27 cellular contexts compared by ENCODE assay signal in the genomic region with DNA sequence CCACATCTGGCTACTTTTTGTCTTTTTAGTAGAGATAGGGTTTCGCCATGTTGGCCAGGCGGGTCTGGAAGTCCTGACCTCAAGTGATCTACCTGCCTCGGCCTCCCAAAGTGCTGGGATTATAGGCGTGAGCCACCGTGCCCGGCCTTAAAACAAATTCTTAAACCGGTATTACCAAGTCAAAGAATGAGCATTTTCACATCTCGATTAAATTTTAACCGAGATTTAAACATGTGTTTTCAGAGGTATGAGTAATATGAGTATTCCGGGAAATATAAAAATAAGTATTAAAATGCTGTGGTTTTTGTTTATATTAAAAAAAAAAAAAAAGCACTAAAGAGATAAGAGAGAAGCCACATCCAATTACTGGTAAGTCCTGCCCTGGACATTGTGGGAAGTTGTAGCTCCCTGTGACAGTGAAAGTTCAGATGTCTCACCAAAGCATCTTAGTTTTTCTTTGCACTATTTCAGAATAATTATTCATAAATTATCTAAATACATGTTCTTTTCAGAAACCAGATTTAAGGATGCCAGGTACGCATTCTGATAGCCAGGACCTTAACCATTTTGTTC. TPM values are rescaled to one million over a fixed set of nuclear protein-coding genes. Genes with fewer than 3 reads are reported as not detected.
A peak's percentile ranks its signal among the peaks of the same experiment; 100 is the strongest.
DNase-seq lines count a peak whose midpoint lies in the region; ATAC-seq and TF ChIP-seq lines count a peak whose summit lies in the region.
"Had no signal": no experiment of that assay in that cellular context is flagged by ENCODE, and none has a peak within 500 bp of the region (broad histone marks: within the 10 kb centered on the region; RNA-seq: fewer than 3 reads in every experiment).

No MANE protein-coding gene starts in this region.

- H3K4me3 ChIP-seq in osteoblast (ENCODE audit: insufficient read depth, low read length) (no peak overlapping the region), thyroid gland (replicated peaks in 1 of 3) (no peak overlapping the region)
- H3K4me3 ChIP-seq: ovary, spleen, thoracic aorta had no signal

- H3K9me3 ChIP-seq in osteoblast (ENCODE audit: low read depth, low read length) = no peaks in the 10 kb centered on the region
- no peaks in the 10 kb centered on the region for H3K9me3 ChIP-seq in thyroid gland
- H3K9me3 ChIP-seq: ovary, spleen, thoracic aorta had no signal

- WGBS in thyroid gland, 2 donors = 98% methylated on average over 11 of the region's 11 CpGs

- TF ChIP-seq CTCF in osteoblast (IDR thresholded peaks at IDR 0.05; ENCODE audit: extremely low read depth, low read depth, low read length) (no peak), thyroid gland (IDR thresholded peaks at IDR 0.05) (no peak)

- no peak overlapping the region for H2AFZ ChIP-seq in osteoblast (ENCODE audit: low read length)

- ATAC-seq in GM19372 (IDR thresholded peaks at IDR 0.05; ENCODE audit: low read depth, unreplicated experiment) (peak; percentile 41), HG02759 (IDR thresholded peaks at IDR 0.05; ENCODE audit: unreplicated experiment) (peak; percentile 45), HG03571 (IDR thresholded peaks at IDR 0.05; ENCODE audit: unreplicated experiment) (peak; percentile 49)
- ATAC-seq in activated T-cell treated with anti-CD3 and anti-CD28 coated beads, Interleukin-2, amount 50 U/mL, for 72 hours (replicated peaks in 1 of 2) = no peak
- ATAC-seq: CD8-positive, alpha-beta T cell; left lobe of liver; natural killer cell treated with Interleukin-12 subunit alpha and Interleukin-12 subunit beta and Interleukin-15 and Interleukin-18, amount 100 ng/mL, for 72 hours; Right ventricle myocardium inferior had no signal

- DNase-seq in osteoblast (ENCODE audit: insufficient read length, low spot score, missing footprints) (no peak), middle frontal gyrus (ENCODE audit: extremely low spot score, low spot score) (no peak), ACHN (no peak), thyroid gland (no peak)
- no peak for DNase-seq in activated T-cell treated with anti-CD3 and anti-CD28 coated beads, Interleukin-2, amount 50 U/mL, for 72 hours
- DNase-seq: activated CD4-positive, alpha-beta T cell treated with anti-CD3 and anti-CD28 coated beads for 1 hour; activated naive CD4-positive, alpha-beta T cell treated with anti-CD3 and anti-CD28 coated beads for 36 hours; activated T-cell treated with anti-CD3 and anti-CD28 coated beads, Interleukin-2, amount 50 U/mL, for 24 hours; amygdala; CD8-positive, alpha-beta T cell; cortex of kidney; H7; head of caudate nucleus; KBM-7; NCI-H526 treated with DMSO at 0.1 percent for 48 hours; ovary; spleen; stimulated activated CD4-positive, alpha-beta T cell treated with anti-CD3 and anti-CD28 coated beads, Interleukin-4, amount 100 ng/mL, for 1 hour; stimulated activated naive CD4-positive, alpha-beta T cell treated with Interleukin-2 at 50 U/mL for 16 hours had no signal

- H3K27me3 ChIP-seq in osteoblast (ENCODE audit: insufficient read depth, low read length) = no peaks in the 10 kb centered on the region
- H3K27me3 ChIP-seq in thyroid gland = no peaks in the 10 kb centered on the region
- H3K27me3 ChIP-seq: ovary, spleen had no signal

- no peak overlapping the region for H3K4me3 Mint-ChIP-seq in activated T-cell treated with anti-CD3 and anti-CD28 coated beads, Interleukin-2, amount 50 U/mL, for 72 hours
- H3K4me3 Mint-ChIP-seq: activated naive CD4-positive, alpha-beta T cell treated with anti-CD3 and anti-CD28 coated beads for 36 hours; activated T-cell treated with anti-CD3 and anti-CD28 coated beads, Interleukin-2, amount 50 U/mL, for 24 hours; CD8-positive, alpha-beta T cell; mesothelial cell of epicardium; natural killer cell treated with Interleukin-12 subunit alpha and Interleukin-12 subunit beta and Interleukin-15 and Interleukin-18, amount 100 ng/mL, for 72 hours had no signal

- intact Hi-C loops in thyroid gland (cut with DNase I) = no loop called here

- no peak overlapping the region for H3K27ac Mint-ChIP-seq in activated T-cell treated with anti-CD3 and anti-CD28 coated beads, Interleukin-2, amount 50 U/mL, for 72 hours
- H3K27ac Mint-ChIP-seq: activated naive CD4-positive, alpha-beta T cell treated with anti-CD3 and anti-CD28 coated beads for 36 hours; activated T-cell treated with anti-CD3 and anti-CD28 coated beads, Interleukin-2, amount 50 U/mL, for 24 hours; CD8-positive, alpha-beta T cell; mesothelial cell of epicardium; natural killer cell treated with Interleukin-12 subunit alpha and Interleukin-12 subunit beta and Interleukin-15 and Interleukin-18, amount 100 ng/mL, for 72 hours had no signal

- H3K36me3 ChIP-seq in osteoblast (ENCODE audit: insufficient read depth, low read length) (no peaks in the 10 kb centered on the region), thyroid gland (no peaks in the 10 kb centered on the region)
- H3K36me3 ChIP-seq: ovary, spleen, thoracic aorta had no signal

- H4K20me1 ChIP-seq in osteoblast (ENCODE audit: insufficient read depth, low read length) = no peaks in the 10 kb centered on the region

- H3K9me3 Mint-ChIP-seq in activated T-cell treated with anti-CD3 and anti-CD28 coated beads, Interleukin-2, amount 50 U/mL, for 72 hours = no peaks in the 10 kb centered on the region
- H3K9me3 Mint-ChIP-seq: activated naive CD4-positive, alpha-beta T cell treated with anti-CD3 and anti-CD28 coated beads for 36 hours; activated T-cell treated with anti-CD3 and anti-CD28 coated beads, Interleukin-2, amount 50 U/mL, for 24 hours; CD8-positive, alpha-beta T cell; mesothelial cell of epicardium; natural killer cell treated with Interleukin-12 subunit alpha and Interleukin-12 subunit beta and Interleukin-15 and Interleukin-18, amount 100 ng/mL, for 72 hours had no signal

- TF ChIP-seq POLR2A in thyroid gland (IDR thresholded peaks at IDR 0.05) = no peak

- H3K36me3 Mint-ChIP-seq in activated T-cell treated with anti-CD3 and anti-CD28 coated beads, Interleukin-2, amount 50 U/mL, for 72 hours (ENCODE audit: insufficient read depth in 2 of 2) = no peaks in the 10 kb centered on the region
- H3K36me3 Mint-ChIP-seq: CD8-positive, alpha-beta T cell; mesothelial cell of epicardium; natural killer cell treated with Interleukin-12 subunit alpha and Interleukin-12 subunit beta and Interleukin-15 and Interleukin-18, amount 100 ng/mL, for 72 hours had no signal

- peaks cover 27% of the 10 kb centered on the region for H3K4me1 ChIP-seq in osteoblast (ENCODE audit: insufficient read depth, low read length)
- no peaks in the 10 kb centered on the region for H3K4me1 ChIP-seq in thyroid gland
- H3K4me1 ChIP-seq: spleen had no signal

- H3K27me3 Mint-ChIP-seq in activated T-cell treated with anti-CD3 and anti-CD28 coated beads, Interleukin-2, amount 50 U/mL, for 72 hours (ENCODE audit: low read depth) = no peaks in the 10 kb centered on the region
- H3K27me3 Mint-ChIP-seq: activated T-cell treated with anti-CD3 and anti-CD28 coated beads, Interleukin-2, amount 50 U/mL, for 24 hours; natural killer cell treated with Interleukin-12 subunit alpha and Interleukin-12 subunit beta and Interleukin-15 and Interleukin-18, amount 100 ng/mL, for 72 hours had no signal

- H3K4me2 ChIP-seq in osteoblast (ENCODE audit: insufficient read depth, low read length) = no peak overlapping the region

- H3K4me1 Mint-ChIP-seq in activated T-cell treated with anti-CD3 and anti-CD28 coated beads, Interleukin-2, amount 50 U/mL, for 72 hours (ENCODE audit: low read depth) = peaks cover 8% of the 10 kb centered on the region

- in situ Hi-C loops in ACHN (cut with HindIII; ENCODE audit: low pct_ligation_motif_present, low pct_unique_long_range_greater_than_20kb, low sequenced_read_pairs) = no loop called here

- H3K27ac ChIP-seq in osteoblast (ENCODE audit: low read depth, low read length) (peak overlapping the region; percentile 29), thyroid gland (no peak overlapping the region)
- H3K27ac ChIP-seq: ovary, spleen, thoracic aorta had no signal

- H3K79me2 ChIP-seq in osteoblast (ENCODE audit: insufficient read depth, low read length) = no peaks in the 10 kb centered on the region

RNA-seq across cellular contexts. Expression of a gene that starts 24.9 kb away (rescaled TPM):
- total RNA-seq in osteoblast (37.7 and 45.6 TPM in 2 replicates), thyroid gland (10 to 100 TPM in 3 of 4 donors, 1 to 10 TPM in 1; 9.8 to 16.9 (median 12.5) TPM)
- 10 to 100 TPM; 14.4 to 15.6 TPM for total RNA-seq in activated T-cell treated with anti-CD3 and anti-CD28 coated beads, Interleukin-2, amount 50 U/mL, for 72 hours

Comparison
In these comparisons a context has a peak if more than half of its experiments do, and no peak if none do; other contexts are left out.
1. ATAC-seq: peak in GM19372 (single experiment), HG02759 (single experiment) and HG03571 (single experiment); none in activated T-cell treated with anti-CD3 and anti-CD28 coated beads, Interleukin-2, amount 50 U/mL, for 72 hours (0 of 2).